3 cellular contexts compared by ENCODE assay signal in the genomic region with DNA sequence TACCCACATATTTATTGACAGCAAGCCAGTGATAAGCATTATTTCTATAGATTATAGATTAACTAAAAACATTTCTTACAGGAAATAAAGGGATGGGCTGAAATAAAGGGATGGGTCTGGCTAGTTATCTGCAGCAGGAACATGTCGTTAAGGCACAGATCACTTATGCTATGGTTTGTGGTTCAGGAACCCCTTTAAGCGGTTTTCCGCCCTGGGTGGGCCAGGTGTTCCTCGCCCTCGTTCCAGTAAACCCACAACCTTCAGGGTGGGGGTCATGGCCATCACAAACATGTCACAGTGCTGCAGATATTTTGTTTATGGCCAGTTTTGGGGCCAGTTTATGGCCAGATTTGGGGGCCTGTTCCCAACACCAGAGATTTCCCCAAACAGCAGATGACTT. TPM values are rescaled to one million over a fixed set of nuclear protein-coding genes. Genes with fewer than 3 reads are reported as not detected.
"Had no signal": no experiment of that assay in that cellular context is flagged by ENCODE, and none has a peak within 500 bp of the region (broad histone marks: within the 10 kb centered on the region; RNA-seq: fewer than 3 reads in every experiment).

No MANE protein-coding gene starts in this region.

RNA-seq across cellular contexts. Expression of gene CCER2, which starts 29.5 kb away (rescaled TPM):
- total RNA-seq: epithelial cell of proximal tubule, urinary bladder had no signal
- polyA plus RNA-seq: naive thymus-derived CD8-positive, alpha-beta T cell had no signal

RNA-seq across cellular contexts. Expression of gene FBXO17, which starts 34.1 kb away (rescaled TPM):
- total RNA-seq: naive thymus-derived CD8-positive, alpha-beta T cell had no signal
- polyA plus RNA-seq: naive thymus-derived CD8-positive, alpha-beta T cell had no signal
